Comparison of ENCODE assay signal across 8 cellular contexts in the genomic region with DNA sequence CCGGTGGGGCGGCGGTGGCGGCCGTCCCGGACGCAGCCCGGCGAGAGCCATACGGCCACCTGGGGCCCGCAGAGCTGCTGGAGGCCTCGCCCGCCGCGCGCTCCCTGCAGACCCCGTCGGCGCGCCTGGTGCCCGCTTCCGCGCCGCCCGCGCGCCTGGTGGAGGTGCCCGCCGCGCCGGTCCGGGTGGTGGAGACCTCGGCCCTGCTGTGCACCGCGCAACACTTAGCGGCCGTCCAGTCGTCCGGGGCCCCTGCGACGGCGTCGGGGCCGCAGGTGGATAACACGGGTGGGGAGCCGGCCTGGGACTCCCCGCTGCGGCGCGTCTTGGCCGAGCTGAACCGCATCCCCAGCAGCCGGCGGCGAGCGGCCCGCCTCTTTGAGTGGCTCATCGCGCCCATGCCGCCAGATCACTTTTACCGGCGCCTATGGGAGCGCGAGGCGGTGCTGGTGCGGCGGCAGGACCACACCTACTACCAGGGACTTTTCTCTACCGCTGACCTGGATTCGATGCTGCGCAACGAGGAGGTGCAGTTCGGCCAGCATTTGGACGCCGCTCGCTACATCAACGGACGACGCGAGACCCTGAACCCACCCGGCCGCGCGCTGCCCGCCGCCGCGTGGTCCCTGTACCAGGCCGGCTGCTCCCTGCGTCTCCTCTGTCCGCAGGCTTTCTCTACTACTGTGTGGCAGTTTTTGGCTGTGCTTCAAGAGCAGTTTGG. TPM values are rescaled to one million over a fixed set of nuclear protein-coding genes. Genes with fewer than 3 reads are reported as not detected.
DNase-seq lines count a peak whose midpoint lies in the region; ATAC-seq and TF ChIP-seq lines count a peak whose summit lies in the region.

No MANE protein-coding gene starts in this region.

- peak overlapping the region; percentile 81 for H3K4me3 Mint-ChIP-seq in activated CD8-positive, alpha-beta T cell treated with anti-CD3 and anti-CD28 coated beads, Interleukin-2, amount 10 ng/mL, durations not matched to agents 7 days and 5 days

- H3K36me3 ChIP-seq in mucosa of rectum (ENCODE audit: control insufficient read depth in 2 of 2, insufficient read depth in 2 of 2, low read length in 2 of 2): peaks cover 0 to 4% of the 10 kb centered on the region in 2 donors

- peak overlapping the region; percentile 85 for H3K27ac Mint-ChIP-seq in activated CD8-positive, alpha-beta T cell treated with anti-CD3 and anti-CD28 coated beads, Interleukin-2, amount 10 ng/mL, durations not matched to agents 7 days and 5 days

- no peaks in the 10 kb centered on the region for H3K9me3 ChIP-seq in mucosa of rectum (ENCODE audit: control insufficient read depth in 2 of 2, low read length in 2 of 2)

- H3K27me3 ChIP-seq in mucosa of rectum (ENCODE audit: control insufficient read depth in 2 of 2, insufficient read depth in 2 of 2, low read length in 2 of 2): no peaks in the 10 kb centered on the region

- H3K9me3 Mint-ChIP-seq in activated CD8-positive, alpha-beta T cell treated with anti-CD3 and anti-CD28 coated beads, Interleukin-2, amount 10 ng/mL, durations not matched to agents 7 days and 5 days (ENCODE audit: insufficient read depth): no peaks in the 10 kb centered on the region

- peak overlapping the region; percentile 75 to 86 for H3K9ac ChIP-seq in mucosa of rectum (ENCODE audit: low read depth in 1 of 2, low read length in 2 of 2)

- peak; percentile 5 for DNase-seq in NCI-H446 treated with DMSO at 0.1 percent for 48 hours (lab: John Stamatoyannopoulos, UW)
- peak; percentile 76 for DNase-seq in activated CD8-positive, alpha-beta T cell treated with anti-CD3 and anti-CD28 coated beads, Interleukin-2, amount 10 ng/mL, durations not matched to agents 7 days and 5 days
- DNase-seq in effector CD8-positive, alpha-beta T cell (lab: John Stamatoyannopoulos, UW): peak; percentile 26
- peak; percentile 27 to 29 for DNase-seq in stimulated activated CD8-positive, alpha-beta memory T cell treated with anti-CD3 and anti-CD28 coated beads, Interleukin-7, amount 100 ng/mL, for 1 hour (ENCODE audit: low read depth in 2 of 2)

- H3K36me3 Mint-ChIP-seq in activated CD8-positive, alpha-beta T cell treated with anti-CD3 and anti-CD28 coated beads, Interleukin-2, amount 10 ng/mL, durations not matched to agents 7 days and 5 days (ENCODE audit: low read depth): peaks cover 44% of the 10 kb centered on the region

- peak overlapping the region; percentile 82 to 87 for H3K4me3 ChIP-seq in mucosa of rectum (ENCODE audit: low read length in 2 of 2)

- POLR2A ChIA-PET in activated CD8-positive, alpha-beta T cell treated with anti-CD3 and anti-CD28 coated beads, Interleukin-2, amount 10 ng/mL, durations not matched to agents 7 days and 5 days (lab: Charles Lee): interaction anchor here (0.6 to 2.4 kb wide), 11 partner anchors 8 to 433 kb away, joined by 3 to 22 read pairs (median 4); partner anchors contain the start of genes ACOT2, NUMB, PSEN1 and RBM25

- TF ChIP-seq CTCF in 22Rv1 (IDR thresholded peaks at IDR 0.05): 0 out of 2 replicates have a peak, but pooled peaks have one; percentile 8

- peaks cover 42% of the 10 kb centered on the region for H3K4me1 Mint-ChIP-seq in activated CD8-positive, alpha-beta T cell treated with anti-CD3 and anti-CD28 coated beads, Interleukin-2, amount 10 ng/mL, durations not matched to agents 7 days and 5 days (ENCODE audit: low read depth)

- peaks cover 13 to 16% of the 10 kb centered on the region in 2 donors for H3K4me1 ChIP-seq in mucosa of rectum (ENCODE audit: control insufficient read depth in 2 of 2, insufficient read depth in 2 of 2, low read length in 2 of 2)

- H3K27me3 Mint-ChIP-seq in activated CD8-positive, alpha-beta T cell treated with anti-CD3 and anti-CD28 coated beads, Interleukin-2, amount 10 ng/mL, durations not matched to agents 7 days and 5 days (ENCODE audit: low read depth): peaks cover 8% of the 10 kb centered on the region

- peak overlapping the region; percentile 85 for H3K27ac ChIP-seq in 22Rv1
- peak overlapping the region; percentile 90 to 91 for H3K27ac ChIP-seq in mucosa of rectum (ENCODE audit: low read depth in 2 of 2, low read length in 2 of 2)

- peak; percentile 25 for TF ChIP-seq POLR2A in GM18526 (IDR thresholded peaks at IDR 0.05; ENCODE audit: extremely low read depth, insufficient read length)

- ATAC-seq in HG03064 (IDR thresholded peaks at IDR 0.05; ENCODE audit: low read depth, unreplicated experiment): peak; percentile 56
- ATAC-seq in activated CD8-positive, alpha-beta T cell treated with anti-CD3 and anti-CD28 coated beads, Interleukin-2, amount 10 ng/mL, durations not matched to agents 7 days and 5 days: peak; percentile 76

- CTCF ChIA-PET in activated CD8-positive, alpha-beta T cell treated with anti-CD3 and anti-CD28 coated beads, Interleukin-2, amount 10 ng/mL, durations not matched to agents 7 days and 5 days (lab: Charles Lee): interaction anchor here (1.2 to 1.3 kb wide), 2 partner anchors 19 to 76 kb away, joined by 3 to 5 read pairs; no protein-coding TSS in a partner anchor

RNA-seq across cellular contexts. Expression of gene RIOX1, which starts 0.7 kb away (rescaled TPM):
- total RNA-seq in activated CD8-positive, alpha-beta T cell treated with anti-CD3 and anti-CD28 coated beads, Interleukin-2, amount 10 ng/mL, durations not matched to agents 7 days and 5 days: 10 to 100 TPM; 22.2 to 22.8 TPM

RNA-seq across cellular contexts. Expression of gene NUMB, which starts 33.1 kb away (rescaled TPM):
- 10 to 100 TPM; 37.7 to 40.2 TPM for total RNA-seq in activated CD8-positive, alpha-beta T cell treated with anti-CD3 and anti-CD28 coated beads, Interleukin-2, amount 10 ng/mL, durations not matched to agents 7 days and 5 days

RNA-seq across cellular contexts. Expression of gene ACOT1, which starts 45.5 kb away (rescaled TPM):
- 1 to 10 TPM; 2.0 to 3.2 TPM for total RNA-seq in activated CD8-positive, alpha-beta T cell treated with anti-CD3 and anti-CD28 coated beads, Interleukin-2, amount 10 ng/mL, durations not matched to agents 7 days and 5 days

Comparison
In these comparisons a context has a peak if more than half of its experiments do, and no peak if none do; other contexts are left out.
1. Peak in every context shown above with its lines: DNase-seq, ATAC-seq, H3K4me3 ChIP-seq and H3K27ac ChIP-seq.
2. DNase-seq: peak in every context shown above with its lines; median percentile 76 in activated CD8-positive, alpha-beta T cell treated with anti-CD3 and anti-CD28 coated beads, Interleukin-2, amount 10 ng/mL, durations not matched to agents 7 days and 5 days; 28 in stimulated activated CD8-positive, alpha-beta memory T cell treated with anti-CD3 and anti-CD28 coated beads, Interleukin-7, amount 100 ng/mL, for 1 hour; 26 in effector CD8-positive, alpha-beta T cell; 5 in NCI-H446 treated with DMSO at 0.1 percent for 48 hours.